Comparison of ENCODE assay signal across 1 cellular context in genomic region chr7:1713502-1714484, GRCh38.
TF ChIP-seq lines count a peak whose summit lies in the region.

No MANE protein-coding gene starts in this region.

TF ChIP-seq in SK-N-SH, 30 proteins besides CTCF, POLR2A, EP300 and RAD21 (continued from another document):
- peak; percentile 86 for TF ChIP-seq REST (IDR thresholded peaks at IDR 0.05; ENCODE audit: low read depth, low read length)
- TF ChIP-seq ELF1 (IDR thresholded peaks at IDR 0.05) = no peak
- no peak for TF ChIP-seq EZH2phosphoT487 (IDR thresholded peaks at IDR 0.05; ENCODE audit: borderline replicate concordance, low read depth)
- no peak for TF ChIP-seq USF2 (IDR thresholded peaks at IDR 0.05; ENCODE audit: borderline replicate concordance, low read depth, low read length)
- TF ChIP-seq MEF2A (IDR thresholded peaks at IDR 0.05; ENCODE audit: borderline replicate concordance, low read depth) = no peak
- TF ChIP-seq FOXJ3 (CRISPR knock-in tag; IDR thresholded peaks at IDR 0.05) = peak; percentile 99
- peak; percentile 95 for TF ChIP-seq MXI1 (IDR thresholded peaks at IDR 0.05; ENCODE audit: low read depth, low read length)
- TF ChIP-seq PBX3 (IDR thresholded peaks at IDR 0.05) = no peak
